Comparison of ENCODE assay signal across 32 cellular contexts in genomic region chr2:30883184-30883583, GRCh38.
"Had no signal": no experiment of that assay in that cellular context is flagged by ENCODE, and none has a peak within 500 bp of the region (broad histone marks: within the 10 kb centered on the region; RNA-seq: fewer than 3 reads in every experiment).

No MANE protein-coding gene starts in this region.

- H3K4me3 ChIP-seq: coronary artery, dorsolateral prefrontal cortex, esophagus muscularis mucosa, gastrocnemius medialis, heart left ventricle had no signal

- H3K27me3 Mint-ChIP-seq: activated CD8-positive, alpha-beta T cell treated with anti-CD3 and anti-CD28 coated beads for 36 hours; dendritic cell treated with granulocyte-macrophage colony-stimulating factor and Interleukin-4, amounts not matched to agents 40 ng/mL and 50 ng/mL, for 4 days had no signal

- H3K9me3 Mint-ChIP-seq: activated CD8-positive, alpha-beta T cell treated with anti-CD3 and anti-CD28 coated beads for 36 hours; activated T-cell treated with anti-CD3 and anti-CD28 coated beads, Interleukin-2, amount 50 U/mL, for 4 hours; activated T-helper 17 cell treated with anti-CD3 and anti-CD28 coated beads, Interleukin-2, amount 50 U/mL, for 72 hours; central memory CD8-positive, alpha-beta T cell; dendritic cell treated with granulocyte-macrophage colony-stimulating factor and Interleukin-4, amounts not matched to agents 40 ng/mL and 50 ng/mL, for 4 days; T-cell; T-helper 1 cell treated with Interleukin-12 subunit alpha and Interleukin-12 subunit beta and Interleukin-4 antibody, amounts not matched to agents 30 μg/mL and 1 μg/mL, for 36 hours had no signal

- H3K27me3 ChIP-seq: brain microvascular endothelial cell, dorsolateral prefrontal cortex, esophagus muscularis mucosa, foreskin keratinocyte, gastrocnemius medialis, heart left ventricle had no signal

- H3K4me1 Mint-ChIP-seq: activated T-helper 17 cell treated with anti-CD3 and anti-CD28 coated beads, Interleukin-2, amount 50 U/mL, for 72 hours; central memory CD8-positive, alpha-beta T cell; T-cell had no signal

- DNase-seq: activated CD4-positive, alpha-beta T cell treated with anti-CD3 and anti-CD28 coated beads for 1 hour; activated CD4-positive, alpha-beta T cell treated with anti-CD3 and anti-CD28 coated beads for 4 hours; activated CD4-positive, alpha-beta T cell treated with anti-CD3 and anti-CD28 coated beads, Interleukin-2, amount 50 U/mL, for 1 hour; activated CD4-positive, alpha-beta T cell treated with anti-CD3 and anti-CD28 coated beads, Interleukin-2, amount 50 U/mL, for 48 hours; activated CD8-positive, alpha-beta memory T cell treated with anti-CD3 and anti-CD28 coated beads for 24 hours; activated CD8-positive, alpha-beta T cell treated with anti-CD3 and anti-CD28 coated beads for 36 hours; activated effector memory CD4-positive, alpha-beta T cell treated with Interleukin-2 at 50 U/mL for 16 hours; activated gamma-delta T cell treated with Interleukin-2 at 50 U/mL for 16 hours; activated naive CD4-positive, alpha-beta T cell treated with anti-CD3 and anti-CD28 coated beads, Interleukin-2, amount 50 U/mL, for 16 hours; activated naive CD4-positive, alpha-beta T cell treated with Interleukin-2 at 50 U/mL for 16 hours; activated T-cell treated with anti-CD3 and anti-CD28 coated beads, Interleukin-2, amount 50 U/mL, for 4 hours; amniotic stem cell; anterior cingulate cortex; brain microvascular endothelial cell; dorsolateral prefrontal cortex; effector memory CD4-positive, alpha-beta T cell; erythroblast; foreskin keratinocyte; gastrocnemius medialis; glutamatergic neuron; heart left ventricle; T-cell; T1000 had no signal

- H3K9me3 ChIP-seq: gastrocnemius medialis had no signal

- H3K4me1 ChIP-seq: esophagus muscularis mucosa, gastrocnemius medialis, heart left ventricle had no signal

- H3K36me3 Mint-ChIP-seq: activated naive CD8-positive, alpha-beta T cell; T-cell had no signal

- H3K27ac Mint-ChIP-seq: activated CD8-positive, alpha-beta T cell treated with anti-CD3 and anti-CD28 coated beads for 36 hours; activated naive CD8-positive, alpha-beta T cell; activated T-helper 17 cell treated with anti-CD3 and anti-CD28 coated beads, Interleukin-2, amount 50 U/mL, for 72 hours; dendritic cell treated with granulocyte-macrophage colony-stimulating factor and Interleukin-4, amounts not matched to agents 40 ng/mL and 50 ng/mL, for 4 days; T-cell; T-helper 1 cell treated with Interleukin-12 subunit alpha and Interleukin-12 subunit beta and Interleukin-4 antibody, amounts not matched to agents 30 μg/mL and 1 μg/mL, for 36 hours had no signal

- H3K4me3 Mint-ChIP-seq: activated CD8-positive, alpha-beta T cell treated with anti-CD3 and anti-CD28 coated beads for 36 hours; activated naive CD8-positive, alpha-beta T cell; activated T-cell treated with anti-CD3 and anti-CD28 coated beads, Interleukin-2, amount 50 U/mL, for 4 hours; activated T-helper 17 cell treated with anti-CD3 and anti-CD28 coated beads, Interleukin-2, amount 50 U/mL, for 72 hours; central memory CD8-positive, alpha-beta T cell; dendritic cell treated with granulocyte-macrophage colony-stimulating factor and Interleukin-4, amounts not matched to agents 40 ng/mL and 50 ng/mL, for 4 days; T-cell; T-helper 1 cell treated with Interleukin-12 subunit alpha and Interleukin-12 subunit beta and Interleukin-4 antibody, amounts not matched to agents 30 μg/mL and 1 μg/mL, for 36 hours had no signal

- H3K36me3 ChIP-seq: brain microvascular endothelial cell, esophagus muscularis mucosa, gastrocnemius medialis, heart left ventricle had no signal

- H3K27ac ChIP-seq: brain microvascular endothelial cell, coronary artery, dorsolateral prefrontal cortex, esophagus muscularis mucosa, foreskin keratinocyte, gastrocnemius medialis, heart left ventricle had no signal

- FAIRE-seq: astrocyte, bronchial epithelial cell had no signal

- ATAC-seq: activated CD8-positive, alpha-beta T cell treated with anti-CD3 and anti-CD28 coated beads for 36 hours; activated T-cell treated with anti-CD3 and anti-CD28 coated beads, Interleukin-2, amount 50 U/mL, for 4 hours; activated T-helper 17 cell treated with anti-CD3 and anti-CD28 coated beads, Interleukin-2, amount 50 U/mL, for 72 hours; foreskin keratinocyte; gastrocnemius medialis; heart left ventricle; T-cell had no signal
